In genomic region chr1:27365372-27366112, GRCh38 we compare ENCODE assay signal across 8 cellular contexts. TPM values are rescaled to one million over a fixed set of nuclear protein-coding genes. Genes with fewer than 3 reads are reported as not detected.
DNase-seq lines count a peak whose midpoint lies in the region; ATAC-seq, FAIRE-seq and TF ChIP-seq lines count a peak whose summit lies in the region.

No MANE protein-coding gene starts in this region.

- H3K27ac ChIP-seq in HepG2 (ENCODE audit: extremely low read length, insufficient read depth, low read length): peak overlapping the region; percentile 33

- peak in 1 of 2 experiments; percentile 82; a peak in 1 of 4 replicates for TF ChIP-seq EP300 in HepG2 (IDR thresholded peaks at IDR 0.05; ENCODE audit: low read depth in 2 of 2, low read length in 2 of 2)
- TF ChIP-seq EP300 in HepG2 (CRISPR knock-in tag; IDR thresholded peaks at IDR 0.05; ENCODE audit: borderline replicate concordance): no peak

- in situ Hi-C loops in HepG2 (cut with HindIII; ENCODE audit: extremely low pct_ligation_motif_present, low pct_unique_long_range_greater_than_20kb): no loop called here

- BruUV-seq in HepG2 (replicated peaks; lab: Mats Ljungman, UMichigan): no TSS peak

- peak overlapping the region; percentile 64 to 84 (median 84) for H3K4me3 ChIP-seq in HepG2 (replicated peaks in 1 of 3; ENCODE audit: insufficient read depth in 1 of 3, low read depth in 2 of 3, low read length in 3 of 3)

- peak overlapping the region; percentile 82 for H3K27ac Mint-ChIP-seq in activated CD4-positive, alpha-beta T cell treated with anti-CD3 and anti-CD28 coated beads, Interleukin-2, amount 10 ng/mL, durations not matched to agents 7 days and 5 days

- H3K4me1 ChIP-seq in HepG2 (ENCODE audit: insufficient read depth, low read length): peaks cover 27% of the 10 kb centered on the region

- FAIRE-seq in HepG2 (lab: Jason Lieb, UNC): peak; percentile 51

- DNase-seq in ELR (ENCODE audit: low read depth) (peak; percentile 86), NCI-H524 treated with DMSO at 0.1 percent for 48 hours (lab: John Stamatoyannopoulos, UW) (peak; percentile 29), dedifferentiated amniotic fluid mesenchymal stem cell (ENCODE audit: extremely low spot score) (peak; percentile 83), HepG2 (ENCODE audit: low spot score) (peak; percentile 68)
- peak; percentile 81 for DNase-seq in activated CD4-positive, alpha-beta T cell treated with anti-CD3 and anti-CD28 coated beads, Interleukin-2, amount 10 ng/mL, durations not matched to agents 7 days and 5 days
- DNase-seq in stimulated activated CD4-positive, alpha-beta T cell treated with anti-CD3 and anti-CD28 coated beads, Interleukin-2, amount 100 ng/mL, for 24 hours: peak; percentile 79 to 84

- peak overlapping the region; percentile 84 for H3K4me2 ChIP-seq in HepG2 (ENCODE audit: low read depth, low read length)

- POLR2A ChIA-PET in activated CD4-positive, alpha-beta T cell treated with anti-CD3 and anti-CD28 coated beads, Interleukin-2, amount 10 ng/mL, durations not matched to agents 7 days and 5 days (lab: Charles Lee): interaction anchor here (0.6 kb wide), 1 partner anchor 63 kb away, joined by 3 read pairs; no protein-coding TSS in a partner anchor
- POLR2A ChIA-PET in HepG2 (lab: Yijun Ruan, JAX): interaction anchor here (0.6 to 3.2 kb wide), 15 partner anchors 11 to 408 kb away, joined by 3 to 20 read pairs (median 4); partner anchors contain the start of genes FAM76A, IFI6, SLC9A1 and STX12

- TF ChIP-seq CTCF in HepG2 (CRISPR knock-in tag; IDR thresholded peaks at IDR 0.05): no peak

- no peaks in the 10 kb centered on the region for H3K79me2 ChIP-seq in HepG2 (ENCODE audit: insufficient read depth, low read length)

- H3K27me3 ChIP-seq in HepG2 (ENCODE audit: control insufficient read depth in 1 of 2, insufficient read depth in 2 of 2, low read length in 2 of 2): peaks cover 2 to 10% of the 10 kb centered on the region in 2 experiments; a peak in 3 of 5 replicates

- TF ChIP-seq RAD21 in HepG2 (CRISPR knock-in tag; IDR thresholded peaks at IDR 0.05): no peak

- H2AFZ ChIP-seq in HepG2 (ENCODE audit: low read length): peak overlapping the region; percentile 54

- H3K4me3 Mint-ChIP-seq in activated CD4-positive, alpha-beta T cell treated with anti-CD3 and anti-CD28 coated beads, Interleukin-2, amount 10 ng/mL, durations not matched to agents 7 days and 5 days: peak overlapping the region; percentile 77

- peak; percentile 35 to 47; a peak in 2 of 4 replicates for TF ChIP-seq POLR2A in HepG2 (IDR thresholded peaks at IDR 0.05; ENCODE audit: insufficient read depth in 1 of 2, low read depth in 2 of 2, low read length in 2 of 2)

- ATAC-seq in HG02981 (IDR thresholded peaks at IDR 0.05; ENCODE audit: unreplicated experiment): peak; percentile 42
- peak; percentile 60 for ATAC-seq in HepG2
- ATAC-seq in GM18498 (IDR thresholded peaks at IDR 0.05; ENCODE audit: unreplicated experiment): no peak

- no peaks in the 10 kb centered on the region for H3K36me3 ChIP-seq in HepG2 (replicated peaks in 1 of 2; ENCODE audit: control insufficient read depth in 1 of 2, insufficient read depth in 2 of 2, low read length in 2 of 2)

- peak overlapping the region; percentile 66; the same call in 1 of the 2 replicates for H3K9ac ChIP-seq in HepG2 (ENCODE audit: insufficient read depth, low read depth, low read length)

- no peaks in the 10 kb centered on the region for H3K9me3 ChIP-seq in HepG2 (ENCODE audit: low read length)

- no peaks in the 10 kb centered on the region for H3K27me3 Mint-ChIP-seq in activated CD4-positive, alpha-beta T cell treated with anti-CD3 and anti-CD28 coated beads, Interleukin-2, amount 10 ng/mL, durations not matched to agents 7 days and 5 days

- CTCF ChIA-PET in activated CD4-positive, alpha-beta T cell treated with anti-CD3 and anti-CD28 coated beads, Interleukin-2, amount 10 ng/mL, durations not matched to agents 7 days and 5 days (lab: Charles Lee): interaction anchor here (0.6 to 5.5 kb wide), 25 partner anchors 8 to 1712 kb away, joined by 3 to 53 read pairs (median 4); partner anchors contain the start of genes STX12, SYTL1 and WASF2
- CTCF ChIA-PET in HepG2 (lab: Yijun Ruan, JAX; ENCODE audit: low intra/inter-chr PET ratio, low total read pairs): interaction anchor here (1.1 kb wide), 1 partner anchor 23 kb away, joined by 3 read pairs; no protein-coding TSS in a partner anchor

- WGBS in HepG2 (ENCODE audit: low lambda C conversion rate): 3% methylated on average over 32 of the region's 40 CpGs

- H3K9me3 Mint-ChIP-seq in activated CD4-positive, alpha-beta T cell treated with anti-CD3 and anti-CD28 coated beads, Interleukin-2, amount 10 ng/mL, durations not matched to agents 7 days and 5 days: no peaks in the 10 kb centered on the region

- peaks cover 50% of the 10 kb centered on the region for H3K4me1 Mint-ChIP-seq in activated CD4-positive, alpha-beta T cell treated with anti-CD3 and anti-CD28 coated beads, Interleukin-2, amount 10 ng/mL, durations not matched to agents 7 days and 5 days

- no peaks in the 10 kb centered on the region for H4K20me1 ChIP-seq in HepG2 (ENCODE audit: insufficient read depth, low read length)

- H3K36me3 Mint-ChIP-seq in activated CD4-positive, alpha-beta T cell treated with anti-CD3 and anti-CD28 coated beads, Interleukin-2, amount 10 ng/mL, durations not matched to agents 7 days and 5 days (ENCODE audit: low read depth): no peaks in the 10 kb centered on the region

- intact Hi-C loops in HepG2 (cut with micrococcal nuclease; ENCODE audit: unreplicated experiment): no loop called here

RNA-seq across cellular contexts. Expression of gene MAP3K6, which starts 1.2 kb away (rescaled TPM):
- total RNA-seq in activated CD4-positive, alpha-beta T cell treated with anti-CD3 and anti-CD28 coated beads, Interleukin-2, amount 10 ng/mL, durations not matched to agents 7 days and 5 days: 1 to 10 TPM; 6.4 to 7.6 TPM
- total RNA-seq in HepG2 (2016; rRNA removed; fragmentation: Illumina TruSeq; extraction: Trizol): 2.7 and 3.5 TPM in 2 replicates
- total RNA-seq in HepG2 (2016; cell fraction: cytosol; rRNA removed; fragmentation: Illumina TruSeq; extraction: Trizol; ENCODE audit: low read depth): 0.62 and 2.3 TPM in 2 replicates
- total RNA-seq in HepG2 (2016; cell fraction: insoluble cytoplasmic fraction; rRNA removed; fragmentation: Illumina TruSeq; extraction: Trizol): 2.6 and 2.8 TPM in 2 replicates
- 0.93 and 0.99 TPM in 2 replicates for total RNA-seq in HepG2 (2016; cell fraction: membrane; rRNA removed; fragmentation: Illumina TruSeq; extraction: Trizol)
- 1.8 and 2.3 TPM in 2 replicates for total RNA-seq in HepG2 (2016; cell fraction: nucleus; rRNA removed; fragmentation: Illumina TruSeq; extraction: Trizol)
- 2.7 and 3.2 TPM in 2 replicates for polyA plus RNA-seq in HepG2 (2011; rRNA removed)
- polyA plus RNA-seq in HepG2 (2011; cell fraction: cytosol; rRNA removed): 1.2 and 1.4 TPM in 2 replicates
- 20.8 and 29.2 TPM in 2 replicates for polyA plus RNA-seq in HepG2 (2011; cell fraction: nucleus; rRNA removed)
- 0.97 and 2.1 TPM in 2 replicates for polyA plus RNA-seq in HepG2 (2012)
- polyA plus RNA-seq in HepG2 (2016; cell fraction: cytosol; fragmentation: Illumina TruSeq; extraction: Trizol; ENCODE audit: low read depth): 0.44 and 1.2 TPM in 2 replicates
- polyA plus RNA-seq in HepG2 (2016; cell fraction: insoluble cytoplasmic fraction; fragmentation: Illumina TruSeq; extraction: Trizol; ENCODE audit: low read depth): 2.4 and 2.8 TPM in 2 replicates
- 1.1 and 1.2 TPM in 2 replicates for polyA plus RNA-seq in HepG2 (2016; cell fraction: membrane; fragmentation: Illumina TruSeq; extraction: Trizol; ENCODE audit: low read depth)
- polyA plus RNA-seq in HepG2 (2016; cell fraction: nucleus; fragmentation: Illumina TruSeq; extraction: Trizol; ENCODE audit: insufficient read depth, low read depth): 5.1 and 8.1 TPM in 2 replicates
- polyA minus RNA-seq in HepG2 (2011; rRNA and poly(A)+ RNA removed; ENCODE audit: low replicate concordance): 5.7 and 12.4 TPM in 2 replicates
- 0.59 and 1.5 TPM in 2 replicates for polyA minus RNA-seq in HepG2 (2011; cell fraction: cytosol; rRNA and poly(A)+ RNA removed)
- polyA minus RNA-seq in HepG2 (2011; cell fraction: nucleus; rRNA and poly(A)+ RNA removed): 3.4 and 4.0 TPM in 2 replicates

RNA-seq across cellular contexts. Expression of gene FCN3, which starts 9.1 kb away (rescaled TPM):
- total RNA-seq in activated CD4-positive, alpha-beta T cell treated with anti-CD3 and anti-CD28 coated beads, Interleukin-2, amount 10 ng/mL, durations not matched to agents 7 days and 5 days: not detected
- not detected in 2 replicates for total RNA-seq in HepG2 (2016; rRNA removed; fragmentation: Illumina TruSeq; extraction: Trizol)
- not detected in 2 replicates for total RNA-seq in HepG2 (2016; cell fraction: cytosol; rRNA removed; fragmentation: Illumina TruSeq; extraction: Trizol; ENCODE audit: low read depth)
- total RNA-seq in HepG2 (2016; cell fraction: insoluble cytoplasmic fraction; rRNA removed; fragmentation: Illumina TruSeq; extraction: Trizol): not detected in 2 replicates
- total RNA-seq in HepG2 (2016; cell fraction: membrane; rRNA removed; fragmentation: Illumina TruSeq; extraction: Trizol): not detected in 2 replicates
- not detected in 2 replicates for total RNA-seq in HepG2 (2016; cell fraction: nucleus; rRNA removed; fragmentation: Illumina TruSeq; extraction: Trizol)
- not detected in 2 replicates for polyA plus RNA-seq in HepG2 (2011; rRNA removed)
- polyA plus RNA-seq in HepG2 (2011; cell fraction: cytosol; rRNA removed): not detected in 2 replicates
- polyA plus RNA-seq in HepG2 (2011; cell fraction: nucleus; rRNA removed): not detected in 2 replicates
- not detected in 2 replicates for polyA plus RNA-seq in HepG2 (2012)
- not detected in 2 replicates for polyA plus RNA-seq in HepG2 (2016; cell fraction: cytosol; fragmentation: Illumina TruSeq; extraction: Trizol; ENCODE audit: low read depth)
- polyA plus RNA-seq in HepG2 (2016; cell fraction: insoluble cytoplasmic fraction; fragmentation: Illumina TruSeq; extraction: Trizol; ENCODE audit: low read depth): not detected in 2 replicates
- not detected in 2 replicates for polyA plus RNA-seq in HepG2 (2016; cell fraction: membrane; fragmentation: Illumina TruSeq; extraction: Trizol; ENCODE audit: low read depth)
- not detected in 2 replicates for polyA plus RNA-seq in HepG2 (2016; cell fraction: nucleus; fragmentation: Illumina TruSeq; extraction: Trizol; ENCODE audit: insufficient read depth, low read depth)
- polyA minus RNA-seq in HepG2 (2011; rRNA and poly(A)+ RNA removed; ENCODE audit: low replicate concordance): not detected in 2 replicates
- polyA minus RNA-seq in HepG2 (2011; cell fraction: cytosol; rRNA and poly(A)+ RNA removed): not detected in 2 replicates
- polyA minus RNA-seq in HepG2 (2011; cell fraction: nucleus; rRNA and poly(A)+ RNA removed): not detected in 2 replicates

RNA-seq across cellular contexts. Expression of gene CD164L2, which starts 17.6 kb away (rescaled TPM):
- not detected for total RNA-seq in activated CD4-positive, alpha-beta T cell treated with anti-CD3 and anti-CD28 coated beads, Interleukin-2, amount 10 ng/mL, durations not matched to agents 7 days and 5 days
- total RNA-seq in HepG2 (2016; rRNA removed; fragmentation: Illumina TruSeq; extraction: Trizol): not detected in 2 replicates
- not detected in 2 replicates for total RNA-seq in HepG2 (2016; cell fraction: cytosol; rRNA removed; fragmentation: Illumina TruSeq; extraction: Trizol; ENCODE audit: low read depth)
- not detected in 2 replicates for total RNA-seq in HepG2 (2016; cell fraction: insoluble cytoplasmic fraction; rRNA removed; fragmentation: Illumina TruSeq; extraction: Trizol)
- not detected in 2 replicates for total RNA-seq in HepG2 (2016; cell fraction: membrane; rRNA removed; fragmentation: Illumina TruSeq; extraction: Trizol)
- not detected in 2 replicates for total RNA-seq in HepG2 (2016; cell fraction: nucleus; rRNA removed; fragmentation: Illumina TruSeq; extraction: Trizol)
- not detected in 2 replicates for polyA plus RNA-seq in HepG2 (2011; rRNA removed)
- polyA plus RNA-seq in HepG2 (2011; cell fraction: cytosol; rRNA removed): not detected in 2 replicates
- 0.17 and 0.21 TPM in 2 replicates for polyA plus RNA-seq in HepG2 (2011; cell fraction: nucleus; rRNA removed)
- not detected in 2 replicates for polyA plus RNA-seq in HepG2 (2012)
- not detected in 2 replicates for polyA plus RNA-seq in HepG2 (2016; cell fraction: cytosol; fragmentation: Illumina TruSeq; extraction: Trizol; ENCODE audit: low read depth)
- not detected in 2 replicates for polyA plus RNA-seq in HepG2 (2016; cell fraction: insoluble cytoplasmic fraction; fragmentation: Illumina TruSeq; extraction: Trizol; ENCODE audit: low read depth)
- not detected in 2 replicates for polyA plus RNA-seq in HepG2 (2016; cell fraction: membrane; fragmentation: Illumina TruSeq; extraction: Trizol; ENCODE audit: low read depth)
- polyA plus RNA-seq in HepG2 (2016; cell fraction: nucleus; fragmentation: Illumina TruSeq; extraction: Trizol; ENCODE audit: insufficient read depth, low read depth): not detected in 2 replicates
- 0.16 TPM in 1 of 2 replicates, not detected in the other for polyA minus RNA-seq in HepG2 (2011; rRNA and poly(A)+ RNA removed; ENCODE audit: low replicate concordance)
- polyA minus RNA-seq in HepG2 (2011; cell fraction: cytosol; rRNA and poly(A)+ RNA removed): not detected in 2 replicates
- polyA minus RNA-seq in HepG2 (2011; cell fraction: nucleus; rRNA and poly(A)+ RNA removed): not detected in 2 replicates

RNA-seq across cellular contexts. Expression of gene SYTL1, which starts 23.7 kb away (rescaled TPM):
- total RNA-seq in activated CD4-positive, alpha-beta T cell treated with anti-CD3 and anti-CD28 coated beads, Interleukin-2, amount 10 ng/mL, durations not matched to agents 7 days and 5 days: 100 to 1,000 TPM in 1 of 2 experiments, 10 to 100 TPM in 1; 83.5 to 106 TPM
- 9.1 and 17.8 TPM in 2 replicates for total RNA-seq in HepG2 (2016; rRNA removed; fragmentation: Illumina TruSeq; extraction: Trizol)
- 5.6 TPM in 2 replicates for total RNA-seq in HepG2 (2016; cell fraction: cytosol; rRNA removed; fragmentation: Illumina TruSeq; extraction: Trizol; ENCODE audit: low read depth)
- 7.9 and 19.8 TPM in 2 replicates for total RNA-seq in HepG2 (2016; cell fraction: insoluble cytoplasmic fraction; rRNA removed; fragmentation: Illumina TruSeq; extraction: Trizol)
- 7.4 and 8.0 TPM in 2 replicates for total RNA-seq in HepG2 (2016; cell fraction: membrane; rRNA removed; fragmentation: Illumina TruSeq; extraction: Trizol)
- total RNA-seq in HepG2 (2016; cell fraction: nucleus; rRNA removed; fragmentation: Illumina TruSeq; extraction: Trizol): 15.9 and 19.3 TPM in 2 replicates
- 11.1 and 15.8 TPM in 2 replicates for polyA plus RNA-seq in HepG2 (2011; rRNA removed)
- polyA plus RNA-seq in HepG2 (2011; cell fraction: cytosol; rRNA removed): 4.7 and 8.4 TPM in 2 replicates
- polyA plus RNA-seq in HepG2 (2011; cell fraction: nucleus; rRNA removed): 175 and 243 TPM in 2 replicates
- 7.2 and 8.3 TPM in 2 replicates for polyA plus RNA-seq in HepG2 (2012)
- 3.6 and 4.2 TPM in 2 replicates for polyA plus RNA-seq in HepG2 (2016; cell fraction: cytosol; fragmentation: Illumina TruSeq; extraction: Trizol; ENCODE audit: low read depth)
- 8.1 and 8.6 TPM in 2 replicates for polyA plus RNA-seq in HepG2 (2016; cell fraction: insoluble cytoplasmic fraction; fragmentation: Illumina TruSeq; extraction: Trizol; ENCODE audit: low read depth)
- 4.6 and 5.4 TPM in 2 replicates for polyA plus RNA-seq in HepG2 (2016; cell fraction: membrane; fragmentation: Illumina TruSeq; extraction: Trizol; ENCODE audit: low read depth)
- polyA plus RNA-seq in HepG2 (2016; cell fraction: nucleus; fragmentation: Illumina TruSeq; extraction: Trizol; ENCODE audit: insufficient read depth, low read depth): 45.3 and 50.8 TPM in 2 replicates
- 0.21 and 11.5 TPM in 2 replicates for polyA minus RNA-seq in HepG2 (2011; rRNA and poly(A)+ RNA removed; ENCODE audit: low replicate concordance)
- 3.3 and 6.7 TPM in 2 replicates for polyA minus RNA-seq in HepG2 (2011; cell fraction: cytosol; rRNA and poly(A)+ RNA removed)
- polyA minus RNA-seq in HepG2 (2011; cell fraction: nucleus; rRNA and poly(A)+ RNA removed): 14.3 and 14.8 TPM in 2 replicates

RNA-seq across cellular contexts. Expression of gene GPR3, which starts 26.9 kb away (rescaled TPM):
- total RNA-seq in activated CD4-positive, alpha-beta T cell treated with anti-CD3 and anti-CD28 coated beads, Interleukin-2, amount 10 ng/mL, durations not matched to agents 7 days and 5 days: under 1 TPM in 1 of 2 experiments, not detected in 1; 0.21 TPM
- 0.88 and 1.00 TPM in 2 replicates for total RNA-seq in HepG2 (2016; rRNA removed; fragmentation: Illumina TruSeq; extraction: Trizol)
- 0.26 and 0.61 TPM in 2 replicates for total RNA-seq in HepG2 (2016; cell fraction: cytosol; rRNA removed; fragmentation: Illumina TruSeq; extraction: Trizol; ENCODE audit: low read depth)
- total RNA-seq in HepG2 (2016; cell fraction: insoluble cytoplasmic fraction; rRNA removed; fragmentation: Illumina TruSeq; extraction: Trizol): 0.62 and 1.2 TPM in 2 replicates
- total RNA-seq in HepG2 (2016; cell fraction: membrane; rRNA removed; fragmentation: Illumina TruSeq; extraction: Trizol): 1.4 and 1.5 TPM in 2 replicates
- total RNA-seq in HepG2 (2016; cell fraction: nucleus; rRNA removed; fragmentation: Illumina TruSeq; extraction: Trizol): 1.2 and 1.3 TPM in 2 replicates
- polyA plus RNA-seq in HepG2 (2011; rRNA removed): 2.6 and 2.7 TPM in 2 replicates
- polyA plus RNA-seq in HepG2 (2011; cell fraction: cytosol; rRNA removed): 2.8 and 3.5 TPM in 2 replicates
- 2.1 and 2.9 TPM in 2 replicates for polyA plus RNA-seq in HepG2 (2011; cell fraction: nucleus; rRNA removed)
- 1.5 and 2.0 TPM in 2 replicates for polyA plus RNA-seq in HepG2 (2012)
- 1.1 TPM in 2 replicates for polyA plus RNA-seq in HepG2 (2016; cell fraction: cytosol; fragmentation: Illumina TruSeq; extraction: Trizol; ENCODE audit: low read depth)
- polyA plus RNA-seq in HepG2 (2016; cell fraction: insoluble cytoplasmic fraction; fragmentation: Illumina TruSeq; extraction: Trizol; ENCODE audit: low read depth): 1.2 and 1.5 TPM in 2 replicates
- polyA plus RNA-seq in HepG2 (2016; cell fraction: membrane; fragmentation: Illumina TruSeq; extraction: Trizol; ENCODE audit: low read depth): 1.9 and 2.4 TPM in 2 replicates
- polyA plus RNA-seq in HepG2 (2016; cell fraction: nucleus; fragmentation: Illumina TruSeq; extraction: Trizol; ENCODE audit: insufficient read depth, low read depth): 2.8 TPM in 2 replicates
- polyA minus RNA-seq in HepG2 (2011; rRNA and poly(A)+ RNA removed; ENCODE audit: low replicate concordance): 1.1 and 7.0 TPM in 2 replicates
- polyA minus RNA-seq in HepG2 (2011; cell fraction: cytosol; rRNA and poly(A)+ RNA removed): 1.4 and 1.7 TPM in 2 replicates
- 0.50 and 0.90 TPM in 2 replicates for polyA minus RNA-seq in HepG2 (2011; cell fraction: nucleus; rRNA and poly(A)+ RNA removed)

Comparison
In these comparisons a context has a peak if more than half of its experiments do, and no peak if none do; other contexts are left out.
1. DNase-seq: peak in every context shown above with its lines; median percentile 86 in ELR; 83 in dedifferentiated amniotic fluid mesenchymal stem cell; 82 in stimulated activated CD4-positive, alpha-beta T cell treated with anti-CD3 and anti-CD28 coated beads, Interleukin-2, amount 100 ng/mL, for 24 hours; 81 in activated CD4-positive, alpha-beta T cell treated with anti-CD3 and anti-CD28 coated beads, Interleukin-2, amount 10 ng/mL, durations not matched to agents 7 days and 5 days; 68 in HepG2; 29 in NCI-H524 treated with DMSO at 0.1 percent for 48 hours.